In genomic region chr12:119153477-119154434, GRCh38 we compare ENCODE assay signal across 1 cellular context.
TF ChIP-seq lines count a peak whose summit lies in the region.

No MANE protein-coding gene starts in this region.

TF ChIP-seq in H1, 55 proteins besides CTCF, POLR2A, EP300 and RAD21:
- TF ChIP-seq CEBPB (IDR thresholded peaks at IDR 0.05; ENCODE audit: low read depth, low read length) (no peak), NRF1 (IDR thresholded peaks at IDR 0.05; ENCODE audit: low read depth, low read length) (no peak), GABPA (IDR thresholded peaks at IDR 0.05; ENCODE audit: borderline replicate concordance, insufficient read depth, low read length) (no peak), SP4 (IDR thresholded peaks at IDR 0.05; ENCODE audit: low read length) (peak; percentile 83; the same call in 1 of the 2 replicates), SIN3A (conservative IDR thresholded peaks at IDR 0.05 in 1 of 2, IDR thresholded peaks at IDR 0.05 in 1 of 2; ENCODE audit: low read depth in 1 of 2, low read length in 2 of 2) (0 out of 4 replicates have a peak, but pooled peaks of 1 of the 2 experiments have one; percentile 11), CBX5 (IDR thresholded peaks at IDR 0.05; ENCODE audit: low read depth, low read length) (no peak), TBP (IDR thresholded peaks at IDR 0.05; ENCODE audit: low read depth, low read length) (peak; percentile 69), SP2 (IDR thresholded peaks at IDR 0.05; ENCODE audit: low read length) (no peak), ASH2L (IDR thresholded peaks at IDR 0.05; ENCODE audit: low read length) (peak; percentile 43), KDM4A (IDR thresholded peaks at IDR 0.05; ENCODE audit: low read depth, low read length, severe bottlenecking) (no peak), NANOG (IDR thresholded peaks at IDR 0.05; ENCODE audit: insufficient read depth, low read depth, low read length, poor library complexity, severe bottlenecking) (no peak), RXRA (IDR thresholded peaks at IDR 0.05; ENCODE audit: insufficient read depth, low read depth, low read length) (no peak), CHD1 (IDR thresholded peaks at IDR 0.05; ENCODE audit: low read depth, low read length) (no peak), CBX8 (IDR thresholded peaks at IDR 0.05; ENCODE audit: borderline replicate concordance, low read depth, low read length) (no peak), MAFK (IDR thresholded peaks at IDR 0.05; ENCODE audit: low read depth, low read length) (peak; percentile 97), SIX5 (IDR thresholded peaks at IDR 0.05; ENCODE audit: low read depth, low read length) (no peak), JUND (IDR thresholded peaks at IDR 0.05; ENCODE audit: low read length) (no peak), CREB1 (IDR thresholded peaks at IDR 0.05) (peak; percentile 42), FOSL1 (IDR thresholded peaks at IDR 0.05; ENCODE audit: insufficient read depth, low read depth, low read length) (no peak), BCL11A (IDR thresholded peaks at IDR 0.05; ENCODE audit: low read depth in 2 of 2, low read length in 2 of 2) (no peak), TAF1 (IDR thresholded peaks at IDR 0.05; ENCODE audit: low read depth, low read length) (no peak; the same call in none of the 2 replicates), BACH1 (IDR thresholded peaks at IDR 0.05; ENCODE audit: low read length) (peak; percentile 97), EGR1 (IDR thresholded peaks at IDR 0.05; ENCODE audit: borderline replicate concordance, low read depth, low read length) (no peak), KDM5A (IDR thresholded peaks at IDR 0.05; ENCODE audit: low read length) (no peak), SAP30 (IDR thresholded peaks at IDR 0.05; ENCODE audit: insufficient read depth, insufficient replicate concordance, low read length) (peak; percentile 25), PHF8 (conservative IDR thresholded peaks at IDR 0.05; ENCODE audit: low read depth, low read length) (peak; percentile 62), SP1 (IDR thresholded peaks at IDR 0.05; ENCODE audit: low read depth, low read length) (peak; percentile 46; the same call in 1 of the 2 replicates), CTBP2 (IDR thresholded peaks at IDR 0.05; ENCODE audit: borderline replicate concordance, insufficient read depth, insufficient read length, low read length) (no peak), RFX5 (IDR thresholded peaks at IDR 0.05; ENCODE audit: borderline replicate concordance, low read depth, low read length) (no peak), YY1 (IDR thresholded peaks at IDR 0.05; ENCODE audit: low read depth, low read length) (no peak), TAF7 (optimal IDR thresholded peaks at IDR 0.05; ENCODE audit: borderline replicate concordance, low read depth, low read length) (peak; percentile 35), POLR2AphosphoS5 (IDR thresholded peaks at IDR 0.05; ENCODE audit: low read depth, low read length) (peak; percentile 63), GTF2F1 (IDR thresholded peaks at IDR 0.05; ENCODE audit: borderline replicate concordance, low read depth, low read length) (no peak), CHD2 (IDR thresholded peaks at IDR 0.05; ENCODE audit: low read length) (0 out of 2 replicates have a peak, but pooled peaks have one; percentile 25), RBBP5 (IDR thresholded peaks at IDR 0.05; ENCODE audit: borderline replicate concordance, low read depth, low read length) (peak; percentile 53), RNF2 (IDR thresholded peaks at IDR 0.05; ENCODE audit: borderline replicate concordance, low read depth, low read length, missing control alignments, poor library complexity, severe bottlenecking) (no peak), JUN (IDR thresholded peaks at IDR 0.05; ENCODE audit: low read depth, low read length) (no peak)
- TF ChIP-seq, protein P1, sequence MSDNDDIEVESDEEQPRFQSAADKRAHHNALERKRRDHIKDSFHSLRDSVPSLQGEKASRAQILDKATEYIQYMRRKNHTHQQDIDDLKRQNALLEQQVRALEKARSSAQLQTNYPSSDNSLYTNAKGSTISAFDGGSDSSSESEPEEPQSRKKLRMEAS (IDR thresholded peaks at IDR 0.05): peak; percentile 71
- TF ChIP-seq, protein P2, sequence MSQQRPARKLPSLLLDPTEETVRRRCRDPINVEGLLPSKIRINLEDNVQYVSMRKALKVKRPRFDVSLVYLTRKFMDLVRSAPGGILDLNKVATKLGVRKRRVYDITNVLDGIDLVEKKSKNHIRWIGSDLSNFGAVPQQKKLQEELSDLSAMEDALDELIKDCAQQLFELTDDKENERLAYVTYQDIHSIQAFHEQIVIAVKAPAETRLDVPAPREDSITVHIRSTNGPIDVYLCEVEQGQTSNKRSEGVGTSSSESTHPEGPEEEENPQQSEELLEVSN (IDR thresholded peaks at IDR 0.05): no peak
- TF ChIP-seq, protein P3, sequence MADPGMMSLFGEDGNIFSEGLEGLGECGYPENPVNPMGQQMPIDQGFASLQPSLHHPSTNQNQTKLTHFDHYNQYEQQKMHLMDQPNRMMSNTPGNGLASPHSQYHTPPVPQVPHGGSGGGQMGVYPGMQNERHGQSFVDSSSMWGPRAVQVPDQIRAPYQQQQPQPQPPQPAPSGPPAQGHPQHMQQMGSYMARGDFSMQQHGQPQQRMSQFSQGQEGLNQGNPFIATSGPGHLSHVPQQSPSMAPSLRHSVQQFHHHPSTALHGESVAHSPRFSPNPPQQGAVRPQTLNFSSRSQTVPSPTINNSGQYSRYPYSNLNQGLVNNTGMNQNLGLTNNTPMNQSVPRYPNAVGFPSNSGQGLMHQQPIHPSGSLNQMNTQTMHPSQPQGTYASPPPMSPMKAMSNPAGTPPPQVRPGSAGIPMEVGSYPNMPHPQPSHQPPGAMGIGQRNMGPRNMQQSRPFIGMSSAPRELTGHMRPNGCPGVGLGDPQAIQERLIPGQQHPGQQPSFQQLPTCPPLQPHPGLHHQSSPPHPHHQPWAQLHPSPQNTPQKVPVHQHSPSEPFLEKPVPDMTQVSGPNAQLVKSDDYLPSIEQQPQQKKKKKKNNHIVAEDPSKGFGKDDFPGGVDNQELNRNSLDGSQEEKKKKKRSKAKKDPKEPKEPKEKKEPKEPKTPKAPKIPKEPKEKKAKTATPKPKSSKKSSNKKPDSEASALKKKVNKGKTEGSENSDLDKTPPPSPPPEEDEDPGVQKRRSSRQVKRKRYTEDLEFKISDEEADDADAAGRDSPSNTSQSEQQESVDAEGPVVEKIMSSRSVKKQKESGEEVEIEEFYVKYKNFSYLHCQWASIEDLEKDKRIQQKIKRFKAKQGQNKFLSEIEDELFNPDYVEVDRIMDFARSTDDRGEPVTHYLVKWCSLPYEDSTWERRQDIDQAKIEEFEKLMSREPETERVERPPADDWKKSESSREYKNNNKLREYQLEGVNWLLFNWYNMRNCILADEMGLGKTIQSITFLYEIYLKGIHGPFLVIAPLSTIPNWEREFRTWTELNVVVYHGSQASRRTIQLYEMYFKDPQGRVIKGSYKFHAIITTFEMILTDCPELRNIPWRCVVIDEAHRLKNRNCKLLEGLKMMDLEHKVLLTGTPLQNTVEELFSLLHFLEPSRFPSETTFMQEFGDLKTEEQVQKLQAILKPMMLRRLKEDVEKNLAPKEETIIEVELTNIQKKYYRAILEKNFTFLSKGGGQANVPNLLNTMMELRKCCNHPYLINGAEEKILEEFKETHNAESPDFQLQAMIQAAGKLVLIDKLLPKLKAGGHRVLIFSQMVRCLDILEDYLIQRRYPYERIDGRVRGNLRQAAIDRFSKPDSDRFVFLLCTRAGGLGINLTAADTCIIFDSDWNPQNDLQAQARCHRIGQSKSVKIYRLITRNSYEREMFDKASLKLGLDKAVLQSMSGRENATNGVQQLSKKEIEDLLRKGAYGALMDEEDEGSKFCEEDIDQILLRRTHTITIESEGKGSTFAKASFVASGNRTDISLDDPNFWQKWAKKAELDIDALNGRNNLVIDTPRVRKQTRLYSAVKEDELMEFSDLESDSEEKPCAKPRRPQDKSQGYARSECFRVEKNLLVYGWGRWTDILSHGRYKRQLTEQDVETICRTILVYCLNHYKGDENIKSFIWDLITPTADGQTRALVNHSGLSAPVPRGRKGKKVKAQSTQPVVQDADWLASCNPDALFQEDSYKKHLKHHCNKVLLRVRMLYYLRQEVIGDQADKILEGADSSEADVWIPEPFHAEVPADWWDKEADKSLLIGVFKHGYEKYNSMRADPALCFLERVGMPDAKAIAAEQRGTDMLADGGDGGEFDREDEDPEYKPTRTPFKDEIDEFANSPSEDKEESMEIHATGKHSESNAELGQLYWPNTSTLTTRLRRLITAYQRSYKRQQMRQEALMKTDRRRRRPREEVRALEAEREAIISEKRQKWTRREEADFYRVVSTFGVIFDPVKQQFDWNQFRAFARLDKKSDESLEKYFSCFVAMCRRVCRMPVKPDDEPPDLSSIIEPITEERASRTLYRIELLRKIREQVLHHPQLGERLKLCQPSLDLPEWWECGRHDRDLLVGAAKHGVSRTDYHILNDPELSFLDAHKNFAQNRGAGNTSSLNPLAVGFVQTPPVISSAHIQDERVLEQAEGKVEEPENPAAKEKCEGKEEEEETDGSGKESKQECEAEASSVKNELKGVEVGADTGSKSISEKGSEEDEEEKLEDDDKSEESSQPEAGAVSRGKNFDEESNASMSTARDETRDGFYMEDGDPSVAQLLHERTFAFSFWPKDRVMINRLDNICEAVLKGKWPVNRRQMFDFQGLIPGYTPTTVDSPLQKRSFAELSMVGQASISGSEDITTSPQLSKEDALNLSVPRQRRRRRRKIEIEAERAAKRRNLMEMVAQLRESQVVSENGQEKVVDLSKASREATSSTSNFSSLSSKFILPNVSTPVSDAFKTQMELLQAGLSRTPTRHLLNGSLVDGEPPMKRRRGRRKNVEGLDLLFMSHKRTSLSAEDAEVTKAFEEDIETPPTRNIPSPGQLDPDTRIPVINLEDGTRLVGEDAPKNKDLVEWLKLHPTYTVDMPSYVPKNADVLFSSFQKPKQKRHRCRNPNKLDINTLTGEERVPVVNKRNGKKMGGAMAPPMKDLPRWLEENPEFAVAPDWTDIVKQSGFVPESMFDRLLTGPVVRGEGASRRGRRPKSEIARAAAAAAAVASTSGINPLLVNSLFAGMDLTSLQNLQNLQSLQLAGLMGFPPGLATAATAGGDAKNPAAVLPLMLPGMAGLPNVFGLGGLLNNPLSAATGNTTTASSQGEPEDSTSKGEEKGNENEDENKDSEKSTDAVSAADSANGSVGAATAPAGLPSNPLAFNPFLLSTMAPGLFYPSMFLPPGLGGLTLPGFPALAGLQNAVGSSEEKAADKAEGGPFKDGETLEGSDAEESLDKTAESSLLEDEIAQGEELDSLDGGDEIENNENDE (IDR thresholded peaks at IDR 0.05; ENCODE audit: insufficient replicate concordance, low read length): no peak
